Comparison of ENCODE assay signal across 2 cellular contexts in the genomic region with DNA sequence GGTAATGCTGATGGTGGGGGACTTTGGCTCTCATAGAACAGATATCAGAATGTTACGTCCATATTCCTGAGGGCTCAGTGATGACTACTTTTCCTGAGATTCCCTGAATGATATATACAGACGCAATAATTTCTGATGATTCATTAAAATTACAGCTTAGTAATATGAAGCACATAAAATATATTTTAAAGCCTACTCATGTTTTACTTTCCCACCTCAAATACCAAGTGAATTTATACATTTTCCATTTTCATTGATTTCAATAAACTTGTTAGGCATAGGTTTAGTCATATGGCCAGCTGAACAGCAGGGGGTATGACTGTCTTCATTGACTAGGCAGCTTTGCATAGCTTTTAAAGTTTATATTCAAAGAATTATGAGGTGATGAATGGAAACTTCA.
TF ChIP-seq lines count a peak whose summit lies in the region.

No MANE protein-coding gene starts in this region.

TF ChIP-seq in SK-N-SH, 30 proteins besides CTCF, POLR2A, EP300 and RAD21 (continued from another document):
- TF ChIP-seq, protein P1, sequence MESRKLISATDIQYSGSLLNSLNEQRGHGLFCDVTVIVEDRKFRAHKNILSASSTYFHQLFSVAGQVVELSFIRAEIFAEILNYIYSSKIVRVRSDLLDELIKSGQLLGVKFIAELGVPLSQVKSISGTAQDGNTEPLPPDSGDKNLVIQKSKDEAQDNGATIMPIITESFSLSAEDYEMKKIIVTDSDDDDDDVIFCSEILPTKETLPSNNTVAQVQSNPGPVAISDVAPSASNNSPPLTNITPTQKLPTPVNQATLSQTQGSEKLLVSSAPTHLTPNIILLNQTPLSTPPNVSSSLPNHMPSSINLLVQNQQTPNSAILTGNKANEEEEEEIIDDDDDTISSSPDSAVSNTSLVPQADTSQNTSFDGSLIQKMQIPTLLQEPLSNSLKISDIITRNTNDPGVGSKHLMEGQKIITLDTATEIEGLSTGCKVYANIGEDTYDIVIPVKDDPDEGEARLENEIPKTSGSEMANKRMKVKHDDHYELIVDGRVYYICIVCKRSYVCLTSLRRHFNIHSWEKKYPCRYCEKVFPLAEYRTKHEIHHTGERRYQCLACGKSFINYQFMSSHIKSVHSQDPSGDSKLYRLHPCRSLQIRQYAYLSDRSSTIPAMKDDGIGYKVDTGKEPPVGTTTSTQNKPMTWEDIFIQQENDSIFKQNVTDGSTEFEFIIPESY (IDR thresholded peaks at IDR 0.05; ENCODE audit: borderline replicate concordance, low read depth), result no peak
- TF ChIP-seq MXI1 (IDR thresholded peaks at IDR 0.05; ENCODE audit: low read depth, low read length), result no peak
- TF ChIP-seq, protein P2, sequence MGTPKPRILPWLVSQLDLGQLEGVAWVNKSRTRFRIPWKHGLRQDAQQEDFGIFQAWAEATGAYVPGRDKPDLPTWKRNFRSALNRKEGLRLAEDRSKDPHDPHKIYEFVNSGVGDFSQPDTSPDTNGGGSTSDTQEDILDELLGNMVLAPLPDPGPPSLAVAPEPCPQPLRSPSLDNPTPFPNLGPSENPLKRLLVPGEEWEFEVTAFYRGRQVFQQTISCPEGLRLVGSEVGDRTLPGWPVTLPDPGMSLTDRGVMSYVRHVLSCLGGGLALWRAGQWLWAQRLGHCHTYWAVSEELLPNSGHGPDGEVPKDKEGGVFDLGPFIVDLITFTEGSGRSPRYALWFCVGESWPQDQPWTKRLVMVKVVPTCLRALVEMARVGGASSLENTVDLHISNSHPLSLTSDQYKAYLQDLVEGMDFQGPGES (IDR thresholded peaks at IDR 0.05; ENCODE audit: low read depth, low read length), result no peak
- TF ChIP-seq MEF2A (IDR thresholded peaks at IDR 0.05; ENCODE audit: borderline replicate concordance, low read depth), result no peak
- TF ChIP-seq, protein P3, sequence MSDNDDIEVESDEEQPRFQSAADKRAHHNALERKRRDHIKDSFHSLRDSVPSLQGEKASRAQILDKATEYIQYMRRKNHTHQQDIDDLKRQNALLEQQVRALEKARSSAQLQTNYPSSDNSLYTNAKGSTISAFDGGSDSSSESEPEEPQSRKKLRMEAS (IDR thresholded peaks at IDR 0.05; ENCODE audit: low read depth), result no peak
- TF ChIP-seq CHD2 (IDR thresholded peaks at IDR 0.05; ENCODE audit: low read length, partially characterized antibody), result no peak
- TF ChIP-seq EZH2phosphoT487 (IDR thresholded peaks at IDR 0.05; ENCODE audit: borderline replicate concordance, low read depth), result no peak
- TF ChIP-seq TCF12 (IDR thresholded peaks at IDR 0.05), result no peak
- TF ChIP-seq, protein P4, sequence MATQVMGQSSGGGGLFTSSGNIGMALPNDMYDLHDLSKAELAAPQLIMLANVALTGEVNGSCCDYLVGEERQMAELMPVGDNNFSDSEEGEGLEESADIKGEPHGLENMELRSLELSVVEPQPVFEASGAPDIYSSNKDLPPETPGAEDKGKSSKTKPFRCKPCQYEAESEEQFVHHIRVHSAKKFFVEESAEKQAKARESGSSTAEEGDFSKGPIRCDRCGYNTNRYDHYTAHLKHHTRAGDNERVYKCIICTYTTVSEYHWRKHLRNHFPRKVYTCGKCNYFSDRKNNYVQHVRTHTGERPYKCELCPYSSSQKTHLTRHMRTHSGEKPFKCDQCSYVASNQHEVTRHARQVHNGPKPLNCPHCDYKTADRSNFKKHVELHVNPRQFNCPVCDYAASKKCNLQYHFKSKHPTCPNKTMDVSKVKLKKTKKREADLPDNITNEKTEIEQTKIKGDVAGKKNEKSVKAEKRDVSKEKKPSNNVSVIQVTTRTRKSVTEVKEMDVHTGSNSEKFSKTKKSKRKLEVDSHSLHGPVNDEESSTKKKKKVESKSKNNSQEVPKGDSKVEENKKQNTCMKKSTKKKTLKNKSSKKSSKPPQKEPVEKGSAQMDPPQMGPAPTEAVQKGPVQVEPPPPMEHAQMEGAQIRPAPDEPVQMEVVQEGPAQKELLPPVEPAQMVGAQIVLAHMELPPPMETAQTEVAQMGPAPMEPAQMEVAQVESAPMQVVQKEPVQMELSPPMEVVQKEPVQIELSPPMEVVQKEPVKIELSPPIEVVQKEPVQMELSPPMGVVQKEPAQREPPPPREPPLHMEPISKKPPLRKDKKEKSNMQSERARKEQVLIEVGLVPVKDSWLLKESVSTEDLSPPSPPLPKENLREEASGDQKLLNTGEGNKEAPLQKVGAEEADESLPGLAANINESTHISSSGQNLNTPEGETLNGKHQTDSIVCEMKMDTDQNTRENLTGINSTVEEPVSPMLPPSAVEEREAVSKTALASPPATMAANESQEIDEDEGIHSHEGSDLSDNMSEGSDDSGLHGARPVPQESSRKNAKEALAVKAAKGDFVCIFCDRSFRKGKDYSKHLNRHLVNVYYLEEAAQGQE (IDR thresholded peaks at IDR 0.05; ENCODE audit: low read depth, low read length), result no peak
- TF ChIP-seq POLR2AphosphoS5 (IDR thresholded peaks at IDR 0.05; ENCODE audit: low read depth, low read length), result no peak
- no peak for TF ChIP-seq JUND (IDR thresholded peaks at IDR 0.05)
- TF ChIP-seq ELF1 (IDR thresholded peaks at IDR 0.05), result no peak
- TF ChIP-seq TAF1 (IDR thresholded peaks at IDR 0.05; ENCODE audit: borderline replicate concordance, low read depth, low read length), result no peak
TF ChIP-seq in SK-N-SH: peak in this region for 0.

TF ChIP-seq in SK-N-SH treated with all-trans-retinoic acid at 6 μM for 48 hours, 23 proteins besides CTCF, POLR2A, EP300 and RAD21 (continued from another document):
- TF ChIP-seq, protein P5, sequence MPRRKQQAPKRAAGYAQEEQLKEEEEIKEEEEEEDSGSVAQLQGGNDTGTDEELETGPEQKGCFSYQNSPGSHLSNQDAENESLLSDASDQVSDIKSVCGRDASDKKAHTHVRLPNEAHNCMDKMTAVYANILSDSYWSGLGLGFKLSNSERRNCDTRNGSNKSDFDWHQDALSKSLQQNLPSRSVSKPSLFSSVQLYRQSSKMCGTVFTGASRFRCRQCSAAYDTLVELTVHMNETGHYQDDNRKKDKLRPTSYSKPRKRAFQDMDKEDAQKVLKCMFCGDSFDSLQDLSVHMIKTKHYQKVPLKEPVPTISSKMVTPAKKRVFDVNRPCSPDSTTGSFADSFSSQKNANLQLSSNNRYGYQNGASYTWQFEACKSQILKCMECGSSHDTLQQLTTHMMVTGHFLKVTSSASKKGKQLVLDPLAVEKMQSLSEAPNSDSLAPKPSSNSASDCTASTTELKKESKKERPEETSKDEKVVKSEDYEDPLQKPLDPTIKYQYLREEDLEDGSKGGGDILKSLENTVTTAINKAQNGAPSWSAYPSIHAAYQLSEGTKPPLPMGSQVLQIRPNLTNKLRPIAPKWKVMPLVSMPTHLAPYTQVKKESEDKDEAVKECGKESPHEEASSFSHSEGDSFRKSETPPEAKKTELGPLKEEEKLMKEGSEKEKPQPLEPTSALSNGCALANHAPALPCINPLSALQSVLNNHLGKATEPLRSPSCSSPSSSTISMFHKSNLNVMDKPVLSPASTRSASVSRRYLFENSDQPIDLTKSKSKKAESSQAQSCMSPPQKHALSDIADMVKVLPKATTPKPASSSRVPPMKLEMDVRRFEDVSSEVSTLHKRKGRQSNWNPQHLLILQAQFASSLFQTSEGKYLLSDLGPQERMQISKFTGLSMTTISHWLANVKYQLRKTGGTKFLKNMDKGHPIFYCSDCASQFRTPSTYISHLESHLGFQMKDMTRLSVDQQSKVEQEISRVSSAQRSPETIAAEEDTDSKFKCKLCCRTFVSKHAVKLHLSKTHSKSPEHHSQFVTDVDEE (CRISPR knock-in tag; IDR thresholded peaks at IDR 0.05), result no peak
- TF ChIP-seq, protein P6, sequence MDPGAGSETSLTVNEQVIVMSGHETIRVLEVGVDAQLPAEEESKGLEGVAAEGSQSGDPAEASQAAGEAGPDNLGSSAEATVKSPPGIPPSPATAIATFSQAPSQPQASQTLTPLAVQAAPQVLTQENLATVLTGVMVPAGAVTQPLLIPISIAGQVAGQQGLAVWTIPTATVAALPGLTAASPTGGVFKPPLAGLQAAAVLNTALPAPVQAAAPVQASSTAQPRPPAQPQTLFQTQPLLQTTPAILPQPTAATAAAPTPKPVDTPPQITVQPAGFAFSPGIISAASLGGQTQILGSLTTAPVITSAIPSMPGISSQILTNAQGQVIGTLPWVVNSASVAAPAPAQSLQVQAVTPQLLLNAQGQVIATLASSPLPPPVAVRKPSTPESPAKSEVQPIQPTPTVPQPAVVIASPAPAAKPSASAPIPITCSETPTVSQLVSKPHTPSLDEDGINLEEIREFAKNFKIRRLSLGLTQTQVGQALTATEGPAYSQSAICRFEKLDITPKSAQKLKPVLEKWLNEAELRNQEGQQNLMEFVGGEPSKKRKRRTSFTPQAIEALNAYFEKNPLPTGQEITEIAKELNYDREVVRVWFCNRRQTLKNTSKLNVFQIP (CRISPR knock-in tag; IDR thresholded peaks at IDR 0.05; ENCODE audit: borderline replicate concordance, low read depth), result no peak
- TF ChIP-seq, protein P7, sequence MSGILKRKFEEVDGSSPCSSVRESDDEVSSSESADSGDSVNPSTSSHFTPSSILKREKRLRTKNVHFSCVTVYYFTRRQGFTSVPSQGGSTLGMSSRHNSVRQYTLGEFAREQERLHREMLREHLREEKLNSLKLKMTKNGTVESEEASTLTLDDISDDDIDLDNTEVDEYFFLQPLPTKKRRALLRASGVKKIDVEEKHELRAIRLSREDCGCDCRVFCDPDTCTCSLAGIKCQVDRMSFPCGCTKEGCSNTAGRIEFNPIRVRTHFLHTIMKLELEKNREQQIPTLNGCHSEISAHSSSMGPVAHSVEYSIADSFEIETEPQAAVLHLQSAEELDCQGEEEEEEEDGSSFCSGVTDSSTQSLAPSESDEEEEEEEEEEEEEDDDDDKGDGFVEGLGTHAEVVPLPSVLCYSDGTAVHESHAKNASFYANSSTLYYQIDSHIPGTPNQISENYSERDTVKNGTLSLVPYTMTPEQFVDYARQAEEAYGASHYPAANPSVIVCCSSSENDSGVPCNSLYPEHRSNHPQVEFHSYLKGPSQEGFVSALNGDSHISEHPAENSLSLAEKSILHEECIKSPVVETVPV (CRISPR knock-in tag; IDR thresholded peaks at IDR 0.05), result no peak
- no peak for TF ChIP-seq ISL1 (CRISPR knock-in tag; IDR thresholded peaks at IDR 0.05)
- TF ChIP-seq TCF4 (CRISPR knock-in tag; IDR thresholded peaks at IDR 0.05; ENCODE audit: borderline replicate concordance), result no peak
